1 cellular context compared by ENCODE assay signal in genomic region chr10:27679369-27679897, GRCh38.
TF ChIP-seq lines count a peak whose summit lies in the region.

No MANE protein-coding gene starts in this region.

TF ChIP-seq in SK-N-SH treated with all-trans-retinoic acid at 6 μM for 48 hours, 23 proteins besides CTCF, POLR2A, EP300 and RAD21 (continued from another document):
- TF ChIP-seq ARNTL (CRISPR knock-in tag; IDR thresholded peaks at IDR 0.05; ENCODE audit: borderline replicate concordance, low read depth), result no peak
